ENCODE assay signal across 9 cellular contexts in the genomic region with DNA sequence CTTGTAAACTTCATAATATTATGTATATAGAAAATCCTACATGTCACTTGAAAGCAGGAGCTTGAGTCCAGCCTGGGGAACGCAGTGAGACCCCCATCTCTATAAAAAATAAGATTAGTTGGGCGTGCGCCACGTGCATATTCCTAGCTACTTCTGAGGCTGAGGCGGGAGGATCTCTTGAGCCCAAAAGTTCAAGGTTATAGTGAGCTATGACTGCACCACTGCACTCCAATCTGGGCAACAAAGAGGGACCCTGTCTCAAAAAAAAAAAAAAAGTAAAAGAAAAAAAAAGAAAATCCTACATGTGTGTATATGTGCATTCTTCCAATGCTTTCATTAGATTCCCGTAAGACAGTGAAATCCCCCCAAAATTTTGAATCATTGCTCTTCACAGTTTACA. TPM values are rescaled to one million over a fixed set of nuclear protein-coding genes. Genes with fewer than 3 reads are reported as not detected.
DNase-seq lines count a peak whose midpoint lies in the region; ATAC-seq and TF ChIP-seq lines count a peak whose summit lies in the region.
"Had no signal": no experiment of that assay in that cellular context is flagged by ENCODE, and none has a peak within 500 bp of the region (broad histone marks: within the 10 kb centered on the region; RNA-seq: fewer than 3 reads in every experiment).

No MANE protein-coding gene starts in this region.

- H3K36me3 ChIP-seq in HUES64 (ENCODE audit: insufficient read depth, low read length) (peaks cover 22% of the 10 kb centered on the region), mucosa of rectum (ENCODE audit: control insufficient read depth in 2 of 2, insufficient read depth in 2 of 2, low read length in 2 of 2) (peaks cover 9 to 11% of the 10 kb centered on the region in 2 donors), mucosa of descending colon (ENCODE audit: low read depth) (peaks cover 4% of the 10 kb centered on the region)

- no peak for ATAC-seq in GM18870 (IDR thresholded peaks at IDR 0.05; ENCODE audit: unreplicated experiment)
- no peak for ATAC-seq in GM18505 (IDR thresholded peaks at IDR 0.05; ENCODE audit: unreplicated experiment)
- no peak for ATAC-seq in mucosa of descending colon

- peaks cover 7% of the 10 kb centered on the region; the same call in 1 of the 2 replicates for H3K4me1 ChIP-seq in HUES64 (ENCODE audit: insufficient read depth, low read length)
- H3K4me1 ChIP-seq in mucosa of rectum (ENCODE audit: control insufficient read depth in 2 of 2, insufficient read depth in 2 of 2, low read length in 2 of 2): peaks cover 20 to 29% of the 10 kb centered on the region in 2 donors
- peaks cover 42% of the 10 kb centered on the region for H3K4me1 ChIP-seq in mucosa of descending colon (ENCODE audit: low read depth)

- no peaks in the 10 kb centered on the region for H3K9me3 ChIP-seq in HUES64 (ENCODE audit: insufficient read depth, low read depth, low read length)
- H3K9me3 ChIP-seq in mucosa of rectum (ENCODE audit: control insufficient read depth in 2 of 2, low read length in 2 of 2): no peaks in the 10 kb centered on the region
- H3K9me3 ChIP-seq in mucosa of descending colon: no peaks in the 10 kb centered on the region

- CTCF ChIA-PET in MCF 10A (lab: Yijun Ruan, JAX): interaction anchor here (0.6 to 1.1 kb wide), 3 partner anchors 11 to 174 kb away, joined by 3 to 6 read pairs (median 3); a partner anchor contains a TSS

- TF ChIP-seq CTCF in AG10803 (conservative IDR thresholded peaks at IDR 0.05; ENCODE audit: low read length) (no peak), MCF 10A (IDR thresholded peaks at IDR 0.05; ENCODE audit: unreplicated experiment) (no peak), mucosa of descending colon (IDR thresholded peaks at IDR 0.05) (no peak)

- H3K36me3 Mint-ChIP-seq in MCF 10A (ENCODE audit: insufficient read depth, unreplicated experiment): peaks cover 58% of the 10 kb centered on the region

- H3K9ac ChIP-seq in HUES64 (ENCODE audit: low read depth, low read length) (no peak overlapping the region), mucosa of rectum (ENCODE audit: low read depth in 1 of 2, low read length in 2 of 2) (peak overlapping the region in 1 of 2 donors; percentile 98)

- WGBS in HUES64: 92% methylated on average over 5 of the region's 6 CpGs

- no peaks in the 10 kb centered on the region for H3K27me3 Mint-ChIP-seq in MCF 10A (ENCODE audit: insufficient read depth, unreplicated experiment)

- H3K4me1 Mint-ChIP-seq in MCF 10A (ENCODE audit: insufficient read depth, unreplicated experiment): peaks cover 35% of the 10 kb centered on the region

- H3K27ac ChIP-seq in HUES64 (ENCODE audit: low read depth, low read length): no peak overlapping the region
- no peak overlapping the region for H3K27ac ChIP-seq in mucosa of rectum (ENCODE audit: low read depth in 2 of 2, low read length in 2 of 2)

- H3K9me3 Mint-ChIP-seq in MCF 10A (ENCODE audit: unreplicated experiment): no peaks in the 10 kb centered on the region

- no peak for TF ChIP-seq POLR2A in GM18505 (IDR thresholded peaks at IDR 0.05; ENCODE audit: borderline replicate concordance, extremely low read depth, insufficient read depth, insufficient read length)

- intact Hi-C loops in MCF 10A (cut with micrococcal nuclease): no loop called here
- intact Hi-C loops in mucosa of descending colon (cut with DNase I, micrococcal nuclease): no loop called here

- peak overlapping the region; percentile 86 for H3K4me3 Mint-ChIP-seq in MCF 10A (ENCODE audit: unreplicated experiment)

- H3K27ac Mint-ChIP-seq in MCF 10A (ENCODE audit: low read depth, unreplicated experiment): peak overlapping the region; percentile 98

- DNase-seq in AG10803 (ENCODE audit: low read depth) (no peak), MCF 10A (ENCODE audit: unreplicated experiment) (no peak), cerebellar cortex (ENCODE audit: low spot score) (no peak), mucosa of descending colon (no peak)
- DNase-seq: activated CD4-positive, alpha-beta T cell treated with anti-CD3 and anti-CD28 coated beads for 1 hour had no signal

- no TSS peak for BruUV-seq in MCF 10A (replicated peaks; lab: Mats Ljungman, UMichigan)

- POLR2A ChIA-PET in MCF 10A (lab: Yijun Ruan, JAX): interaction anchor here (0.7 to 11.1 kb wide), 14 partner anchors 9 to 517 kb away, joined by 3 to 327 read pairs (median 9); a partner anchor contains a TSS

- H3K4me3 ChIP-seq in AG10803 (ENCODE audit: low read length): peak overlapping the region; percentile 77
- peak overlapping the region; percentile 97 for H3K4me3 ChIP-seq in HUES64 (ENCODE audit: low read length)
- H3K4me3 ChIP-seq in mucosa of rectum (ENCODE audit: low read length in 2 of 2): peak overlapping the region; percentile 94
- H3K4me3 ChIP-seq in mucosa of descending colon: no peak overlapping the region

- H3K27me3 ChIP-seq in HUES64 (ENCODE audit: insufficient read depth, low read length) (no peaks in the 10 kb centered on the region), mucosa of rectum (ENCODE audit: control insufficient read depth in 2 of 2, insufficient read depth in 2 of 2, low read length in 2 of 2) (no peaks in the 10 kb centered on the region)

RNA-seq across cellular contexts. Expression of a gene that starts 1.7 kb away (rescaled TPM):
- 86.6 TPM for polyA plus RNA-seq in HUES64 (2013, experiment 1 of 2)
- 92.7 TPM for polyA plus RNA-seq in HUES64 (2013, experiment 2 of 2)
- total RNA-seq in MCF 10A (2022): 212 and 229 TPM in 2 replicates
- total RNA-seq in mucosa of descending colon: 100 to 1,000 TPM; 167 to 179 (median 176) TPM

RNA-seq across cellular contexts. Expression of a gene that starts 11.2 kb away (rescaled TPM):
- polyA plus RNA-seq in HUES64 (2013, experiment 1 of 2): 12.6 TPM
- 12.2 TPM for polyA plus RNA-seq in HUES64 (2013, experiment 2 of 2)
- total RNA-seq in MCF 10A (2022) (3.6 and 4.0 TPM in 2 replicates), mucosa of descending colon (1 to 10 TPM; 2.9 to 5.1 (median 5.0) TPM)
